ENCODE assay signal across 1 cellular context in genomic region chr1:43325381-43325780, GRCh38.
A peak's percentile ranks its signal among the peaks of the same experiment; 100 is the strongest.
TF ChIP-seq lines count a peak whose summit lies in the region.

No MANE protein-coding gene starts in this region.

TF ChIP-seq in K562, 482 proteins besides CTCF, POLR2A, EP300 and RAD21:
- TF ChIP-seq ZNF324 (CRISPR knock-in tag; IDR thresholded peaks at IDR 0.05): peak; percentile 96
- no peak for TF ChIP-seq JUN (IDR thresholded peaks at IDR 0.05; ENCODE audit: borderline replicate concordance, low read depth, low read length)
- TF ChIP-seq JUN (CRISPR knock-in tag; IDR thresholded peaks at IDR 0.05; ENCODE audit: borderline replicate concordance): no peak
- no peak for TF ChIP-seq XRCC3 (IDR thresholded peaks at IDR 0.05)
- no peak for TF ChIP-seq ZBTB12 (CRISPR knock-in tag; IDR thresholded peaks at IDR 0.05)
- no peak for TF ChIP-seq PHF20 (IDR thresholded peaks at IDR 0.05; ENCODE audit: partially characterized antibody)
- TF ChIP-seq PHB (CRISPR knock-in tag; IDR thresholded peaks at IDR 0.05): no peak
- TF ChIP-seq ZNF263 (CRISPR knock-in tag; IDR thresholded peaks at IDR 0.05; ENCODE audit: borderline replicate concordance): no peak
- TF ChIP-seq BCL6 (CRISPR knock-in tag; IDR thresholded peaks at IDR 0.05): no peak
- TF ChIP-seq TRIM28 (IDR thresholded peaks at IDR 0.05): peak; percentile 33; the same call in 1 of the 2 replicates
- no peak for TF ChIP-seq AFF4 (CRISPR knock-in tag; IDR thresholded peaks at IDR 0.05)
- no peak for TF ChIP-seq ZFP1 (CRISPR knock-in tag; IDR thresholded peaks at IDR 0.05)
- no peak for TF ChIP-seq HSF4 (CRISPR knock-in tag; IDR thresholded peaks at IDR 0.05; ENCODE audit: borderline replicate concordance)
- TF ChIP-seq ZNF140 (CRISPR knock-in tag; IDR thresholded peaks at IDR 0.05): no peak
- no peak for TF ChIP-seq ZC3H8 (IDR thresholded peaks at IDR 0.05)
- peak in 1 of 2 experiments; percentile 79; a peak in 2 of 3 replicates for TF ChIP-seq CBX3 (IDR thresholded peaks at IDR 0.05; ENCODE audit: borderline replicate concordance in 1 of 2, low read length in 2 of 2)
- TF ChIP-seq ZNF609 (CRISPR knock-in tag; IDR thresholded peaks at IDR 0.05; ENCODE audit: borderline replicate concordance): no peak
- no peak for TF ChIP-seq PRDM10 (IDR thresholded peaks at IDR 0.05; ENCODE audit: partially characterized antibody)
- TF ChIP-seq POLR2B (IDR thresholded peaks at IDR 0.05; ENCODE audit: low read depth, partially characterized antibody): no peak
- TF ChIP-seq ASH1L (IDR thresholded peaks at IDR 0.05; ENCODE audit: borderline replicate concordance, low read depth, partially characterized antibody): no peak
- no peak for TF ChIP-seq ZNF76 (CRISPR knock-in tag; IDR thresholded peaks at IDR 0.05; ENCODE audit: borderline replicate concordance)
- no peak for TF ChIP-seq ATF1 (CRISPR knock-in tag; IDR thresholded peaks at IDR 0.05)
- TF ChIP-seq ATF1 (tag; IDR thresholded peaks at IDR 0.05): no peak
- no peak for TF ChIP-seq MEIS2 (IDR thresholded peaks at IDR 0.05; ENCODE audit: partially characterized antibody)
